Comparison of ENCODE assay signal across 6 cellular contexts in the genomic region with DNA sequence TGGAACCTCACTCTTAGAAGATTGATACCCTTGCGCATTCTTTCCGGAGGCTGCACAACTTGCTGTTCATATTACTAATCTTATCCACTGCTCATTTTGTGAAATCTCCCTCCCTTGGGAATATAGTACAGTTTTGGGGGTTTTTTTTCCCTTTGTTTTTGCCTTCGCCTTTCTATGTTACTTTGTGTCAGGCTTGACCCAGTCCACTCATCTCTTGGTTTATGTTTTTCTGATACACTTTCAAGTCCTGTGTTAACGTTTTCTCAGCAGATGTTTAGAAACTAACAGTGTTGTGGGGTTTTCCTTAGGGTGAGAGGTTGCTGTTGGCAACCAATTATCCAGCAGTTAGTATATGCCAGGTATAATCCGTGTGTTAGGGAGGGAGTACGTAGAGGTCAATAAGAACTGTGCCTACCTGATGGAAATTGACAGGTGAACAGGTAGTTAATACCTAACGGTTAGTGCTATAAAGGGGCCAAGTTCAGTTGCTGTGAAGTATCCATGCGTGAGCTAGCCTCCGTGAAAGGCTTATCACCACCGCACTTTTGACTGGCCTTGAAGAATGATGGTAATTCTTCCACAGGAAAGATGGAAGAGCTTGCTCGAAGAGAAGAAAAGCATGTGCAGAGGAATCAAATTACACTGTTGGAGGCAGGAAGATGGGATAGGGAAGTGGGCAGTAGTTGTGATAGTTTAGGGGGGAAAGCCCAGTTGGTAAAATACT. TPM values are rescaled to one million over a fixed set of nuclear protein-coding genes. Genes with fewer than 3 reads are reported as not detected.
A peak's percentile ranks its signal among the peaks of the same experiment; 100 is the strongest.
DNase-seq lines count a peak whose midpoint lies in the region; ATAC-seq and TF ChIP-seq lines count a peak whose summit lies in the region.

No MANE protein-coding gene starts in this region.

- TF ChIP-seq CTCF in right atrium auricular region (IDR thresholded peaks at IDR 0.05), result no peak
- TF ChIP-seq CTCF in MCF 10A (IDR thresholded peaks at IDR 0.05; ENCODE audit: unreplicated experiment), result no peak
- TF ChIP-seq CTCF in neural crest cell (conservative IDR thresholded peaks at IDR 0.05), result no peak

- H3K4me3 ChIP-seq in right atrium auricular region, result peak overlapping the region; percentile 88 to 90

- H3K27ac Mint-ChIP-seq in MCF 10A (ENCODE audit: low read depth, unreplicated experiment) (peak overlapping the region; percentile 89), neural crest cell (ENCODE audit: unreplicated experiment) (peak overlapping the region; percentile 57)

- ATAC-seq in left cardiac atrium (no peak), HG03045 (IDR thresholded peaks at IDR 0.05; ENCODE audit: unreplicated experiment) (no peak)

- H3K4me3 Mint-ChIP-seq in MCF 10A (ENCODE audit: unreplicated experiment) (peak overlapping the region; percentile 85), neural crest cell (peak overlapping the region; percentile 97)

- DNase-seq in right atrium auricular region (ENCODE audit: low spot score) (no peak), left cardiac atrium (no peak), MCF 10A (ENCODE audit: unreplicated experiment) (peak; percentile 49), neural crest cell (ENCODE audit: low read depth, low spot score) (no peak), retina (no peak)

- H3K4me1 Mint-ChIP-seq in MCF 10A (ENCODE audit: insufficient read depth, unreplicated experiment) (peaks cover 41% of the 10 kb centered on the region), neural crest cell (peaks cover 40% of the 10 kb centered on the region)

- peaks cover under 1% of the 10 kb centered on the region for H3K36me3 ChIP-seq in right atrium auricular region

- no peaks in the 10 kb centered on the region for H3K27me3 ChIP-seq in right atrium auricular region

- TSS peak; percentile 55 for BruUV-seq in MCF 10A (replicated peaks; lab: Mats Ljungman, UMichigan)

- H3K9me3 ChIP-seq in right atrium auricular region, result no peaks in the 10 kb centered on the region

- intact Hi-C loops in left cardiac atrium (cut with DNase I) (no loop called here), MCF 10A (cut with micrococcal nuclease) (loop anchor here (5.0 kb wide), 2 partner anchors 108 to 1727 kb away; no protein-coding TSS in a partner anchor)

- H3K27me3 Mint-ChIP-seq in MCF 10A (ENCODE audit: insufficient read depth, unreplicated experiment), result no peaks in the 10 kb centered on the region
- H3K27me3 Mint-ChIP-seq in neural crest cell (ENCODE audit: low read depth), result no peaks in the 10 kb centered on the region

- POLR2A ChIA-PET in MCF 10A (lab: Yijun Ruan, JAX), result interaction anchor here (0.6 to 1.7 kb wide), 7 partner anchors 10 to 1912 kb away, joined by 3 to 11 read pairs (median 3); no protein-coding TSS in a partner anchor

- H3K9me3 Mint-ChIP-seq in MCF 10A (ENCODE audit: unreplicated experiment) (no peaks in the 10 kb centered on the region), neural crest cell (no peaks in the 10 kb centered on the region)

- H3K36me3 Mint-ChIP-seq in MCF 10A (ENCODE audit: insufficient read depth, unreplicated experiment) (peaks cover 20% of the 10 kb centered on the region), neural crest cell (ENCODE audit: low read depth) (peaks cover 2% of the 10 kb centered on the region)

- CTCF ChIA-PET in MCF 10A (lab: Yijun Ruan, JAX), result interaction anchor here (0.6 to 2.6 kb wide), 3 partner anchors 46 to 456 kb away, joined by 3 to 19 read pairs (median 8); no protein-coding TSS in a partner anchor

- peaks cover 0 to 37% of the 10 kb centered on the region in 2 donors for H3K4me1 ChIP-seq in right atrium auricular region

- H3K27ac ChIP-seq in right atrium auricular region, result peak overlapping the region; percentile 99 to 100

RNA-seq across cellular contexts. Expression of gene NFYA, which starts 1.4 kb away (rescaled TPM):
- 1 to 10 TPM; 8.2 to 9.9 TPM for total RNA-seq in right atrium auricular region
- total RNA-seq in left cardiac atrium, result 10 to 100 TPM; 11.5 to 11.8 TPM
- 41.5 and 42.1 TPM in 2 replicates for total RNA-seq in MCF 10A (2022)
- total RNA-seq in neural crest cell, result 59.7 and 61.4 TPM in 2 replicates

RNA-seq across cellular contexts. Expression of gene OARD1, which starts 2.0 kb away (rescaled TPM):
- 10 to 100 TPM in 1 of 2 donors, 1 to 10 TPM in 1; 9.4 to 13.4 TPM for total RNA-seq in right atrium auricular region
- 10 to 100 TPM; 13.9 to 16.3 TPM for total RNA-seq in left cardiac atrium
- total RNA-seq in MCF 10A (2022), result 28.0 and 35.2 TPM in 2 replicates
- total RNA-seq in neural crest cell, result 32.8 and 32.9 TPM in 2 replicates

RNA-seq across cellular contexts. Expression of gene APOBEC2, which starts 21.1 kb away (rescaled TPM):
- total RNA-seq in right atrium auricular region (100 to 1,000 TPM; 130 to 245 TPM), left cardiac atrium (100 to 1,000 TPM in 1 of 2 donors, 10 to 100 TPM in 1; 42.1 to 103 TPM), MCF 10A (2022) (not detected in 2 replicates), neural crest cell (not detected in 2 replicates)

RNA-seq across cellular contexts. Expression of gene TSPO2, which starts 31.9 kb away (rescaled TPM):
- not detected for total RNA-seq in right atrium auricular region
- not detected for total RNA-seq in left cardiac atrium
- not detected in 2 replicates for total RNA-seq in MCF 10A (2022)
- total RNA-seq in neural crest cell, result not detected in 2 replicates

RNA-seq across cellular contexts. Expression of gene UNC5CL, which starts 35.1 kb away (rescaled TPM):
- total RNA-seq in right atrium auricular region, result under 1 TPM; 0.43 to 0.96 TPM
- total RNA-seq in left cardiac atrium, result under 1 TPM; 0.27 to 0.86 TPM
- total RNA-seq in MCF 10A (2022), result 0.19 and 0.59 TPM in 2 replicates
- total RNA-seq in neural crest cell, result 1.5 and 1.6 TPM in 2 replicates

Comparison
In these comparisons a context has a peak if more than half of its experiments do, and no peak if none do; other contexts are left out.
1. RNA of gene APOBEC2, which starts 21.1 kb away (total RNA-seq): 130 to 245 TPM in right atrium auricular region and 42.1 to 103 TPM in left cardiac atrium; not detected in MCF 10A and not detected in neural crest cell; every median in the first group is over 10 times any median in the second.